ENCODE assay signal across 18 cellular contexts in genomic region chr19:6226444-6227155, GRCh38. TPM values are rescaled to one million over a fixed set of nuclear protein-coding genes. Genes with fewer than 3 reads are reported as not detected.
DNase-seq lines count a peak whose midpoint lies in the region; ATAC-seq and TF ChIP-seq lines count a peak whose summit lies in the region.
"Had no signal": no experiment of that assay in that cellular context is flagged by ENCODE, and none has a peak within 500 bp of the region (broad histone marks: within the 10 kb centered on the region; RNA-seq: fewer than 3 reads in every experiment).

No MANE protein-coding gene starts in this region.

- H3K4me1 Mint-ChIP-seq in activated naive CD4-positive, alpha-beta T cell treated with anti-CD3 and anti-CD28 coated beads, Interleukin-2, amount 10 ng/mL, durations not matched to agents 7 days and 5 days, result no peaks in the 10 kb centered on the region
- H3K4me1 Mint-ChIP-seq in brain (peaks cover 28% of the 10 kb centered on the region), HFFc6 (ENCODE audit: low read depth) (0 out of 2 replicates have a peak, but pooled peaks cover 4% of the 10 kb centered on the region)
- H3K4me1 Mint-ChIP-seq in stimulated activated effector memory CD8-positive, alpha-beta T cell treated with anti-CD3 and anti-CD28 coated beads, Interleukin-12 subunit alpha, Interleukin-12 subunit beta, amount 100 ng/mL, for 72 hours, result peaks cover 23% of the 10 kb centered on the region

- no peak for DNase-seq in activated naive CD4-positive, alpha-beta T cell treated with anti-CD3 and anti-CD28 coated beads, Interleukin-2, amount 10 ng/mL, durations not matched to agents 7 days and 5 days
- no peak for DNase-seq in activated naive CD4-positive, alpha-beta T cell treated with Interleukin-2 at 50 U/mL for 16 hours
- DNase-seq in lower lobe of right lung (peak; percentile 27), HFFc6 (no peak)
- DNase-seq in stimulated activated effector memory CD8-positive, alpha-beta T cell treated with anti-CD3 and anti-CD28 coated beads, Interleukin-12 subunit alpha, Interleukin-12 subunit beta, amount 100 ng/mL, for 72 hours (ENCODE audit: low spot score in 2 of 2), result no peak
- DNase-seq: Caco-2, DMS53, KG1, NCI-H1092 treated with DMSO at 0.1 percent for 48 hours, NCI-H1694, NCI-H2107, NCI-H345, NCI-H69, SHP77 treated with DMSO at 0.1 percent for 48 hours had no signal

- no peak overlapping the region for H3K27ac ChIP-seq in lower lobe of right lung

- no peaks in the 10 kb centered on the region for H3K9me3 Mint-ChIP-seq in activated naive CD4-positive, alpha-beta T cell treated with anti-CD3 and anti-CD28 coated beads, Interleukin-2, amount 10 ng/mL, durations not matched to agents 7 days and 5 days
- H3K9me3 Mint-ChIP-seq in brain, result no peaks in the 10 kb centered on the region
- H3K9me3 Mint-ChIP-seq in stimulated activated effector memory CD8-positive, alpha-beta T cell treated with anti-CD3 and anti-CD28 coated beads, Interleukin-12 subunit alpha, Interleukin-12 subunit beta, amount 100 ng/mL, for 72 hours, result no peaks in the 10 kb centered on the region
- no peaks in the 10 kb centered on the region for H3K9me3 Mint-ChIP-seq in HFFc6

- H3K9me3 ChIP-seq in lower lobe of right lung, result no peaks in the 10 kb centered on the region
- H3K9me3 ChIP-seq: Caco-2 had no signal

- no peak overlapping the region for H3K4me3 Mint-ChIP-seq in activated naive CD4-positive, alpha-beta T cell treated with anti-CD3 and anti-CD28 coated beads, Interleukin-2, amount 10 ng/mL, durations not matched to agents 7 days and 5 days
- H3K4me3 Mint-ChIP-seq in brain (no peak overlapping the region), HFFc6 (no peak overlapping the region)
- H3K4me3 Mint-ChIP-seq in stimulated activated effector memory CD8-positive, alpha-beta T cell treated with anti-CD3 and anti-CD28 coated beads, Interleukin-12 subunit alpha, Interleukin-12 subunit beta, amount 100 ng/mL, for 72 hours, result no peak overlapping the region

- no peaks in the 10 kb centered on the region for H3K27me3 Mint-ChIP-seq in activated naive CD4-positive, alpha-beta T cell treated with anti-CD3 and anti-CD28 coated beads, Interleukin-2, amount 10 ng/mL, durations not matched to agents 7 days and 5 days
- H3K27me3 Mint-ChIP-seq in brain (no peaks in the 10 kb centered on the region), HFFc6 (ENCODE audit: insufficient read depth) (no peaks in the 10 kb centered on the region)

- TF ChIP-seq CTCF in brain (conservative IDR thresholded peaks at IDR 0.05), result no peak
- no peak for TF ChIP-seq CTCF in lower lobe of right lung (IDR thresholded peaks at IDR 0.05)
- no peak for TF ChIP-seq CTCF in HFFc6 (IDR thresholded peaks at IDR 0.05)

- no peaks in the 10 kb centered on the region for H3K27me3 ChIP-seq in lower lobe of right lung (ENCODE audit: low read depth)

- no peak overlapping the region for H3K4me3 ChIP-seq in lower lobe of right lung
- H3K4me3 ChIP-seq: GM12878 had no signal

- peaks cover 74% of the 10 kb centered on the region for H3K36me3 ChIP-seq in lower lobe of right lung

- peak overlapping the region; percentile 45 for H3K27ac Mint-ChIP-seq in activated naive CD4-positive, alpha-beta T cell treated with anti-CD3 and anti-CD28 coated beads, Interleukin-2, amount 10 ng/mL, durations not matched to agents 7 days and 5 days
- peak overlapping the region; percentile 42 to 95 (median 69) for H3K27ac Mint-ChIP-seq in brain
- H3K27ac Mint-ChIP-seq in stimulated activated effector memory CD8-positive, alpha-beta T cell treated with anti-CD3 and anti-CD28 coated beads, Interleukin-12 subunit alpha, Interleukin-12 subunit beta, amount 100 ng/mL, for 72 hours, result peak overlapping the region; percentile 56
- H3K27ac Mint-ChIP-seq in HFFc6, result no peak overlapping the region

- CTCF ChIA-PET in activated naive CD4-positive, alpha-beta T cell treated with anti-CD3 and anti-CD28 coated beads, Interleukin-2, amount 10 ng/mL, durations not matched to agents 7 days and 5 days (lab: Charles Lee), result no interaction called here

- H3K36me3 Mint-ChIP-seq in activated naive CD4-positive, alpha-beta T cell treated with anti-CD3 and anti-CD28 coated beads, Interleukin-2, amount 10 ng/mL, durations not matched to agents 7 days and 5 days, result peaks cover 14% of the 10 kb centered on the region
- H3K36me3 Mint-ChIP-seq in brain (peaks cover 23% of the 10 kb centered on the region), HFFc6 (ENCODE audit: low read depth) (peaks cover 17% of the 10 kb centered on the region)
- peaks cover 29% of the 10 kb centered on the region for H3K36me3 Mint-ChIP-seq in stimulated activated effector memory CD8-positive, alpha-beta T cell treated with anti-CD3 and anti-CD28 coated beads, Interleukin-12 subunit alpha, Interleukin-12 subunit beta, amount 100 ng/mL, for 72 hours

- peaks cover 34% of the 10 kb centered on the region for H3K4me1 ChIP-seq in lower lobe of right lung
- H3K4me1 ChIP-seq: Caco-2 had no signal

- intact Hi-C loops in lower lobe of right lung (cut with DNase I), result no loop called here

- no peak for ATAC-seq in lower lobe of right lung
- no peak for ATAC-seq in stimulated activated effector memory CD8-positive, alpha-beta T cell treated with anti-CD3 and anti-CD28 coated beads, Interleukin-12 subunit alpha, Interleukin-12 subunit beta, amount 100 ng/mL, for 72 hours
- no peak for ATAC-seq in HG03460 (IDR thresholded peaks at IDR 0.05; ENCODE audit: unreplicated experiment)
- ATAC-seq in HG03469 (IDR thresholded peaks at IDR 0.05; ENCODE audit: unreplicated experiment), result no peak
- ATAC-seq: GM12878 had no signal

RNA-seq across cellular contexts. Expression of gene MLLT1, which starts 53.2 kb away (rescaled TPM):
- polyA plus RNA-seq in brain (ENCODE audit: insufficient read depth, low read depth, low replicate concordance), result 102 TPM
- total RNA-seq in lower lobe of right lung, result 61.9 TPM
- 10 to 100 TPM; 54.6 to 69.4 (median 59.5) TPM for total RNA-seq in HFFc6 (2021; fragmentation: NEBNext Ultra II Directional; extraction: Animal tissue kit (Norgen Biotek cat#: 25700))
